22 cellular contexts compared by ENCODE assay signal in genomic region chr7:104695563-104695962, GRCh38.
"Had no signal": no experiment of that assay in that cellular context is flagged by ENCODE, and none has a peak within 500 bp of the region (broad histone marks: within the 10 kb centered on the region; RNA-seq: fewer than 3 reads in every experiment).

No MANE protein-coding gene starts in this region.

- H3K4me3 Mint-ChIP-seq: dendritic cell treated with granulocyte-macrophage colony-stimulating factor and Interleukin-4, amounts not matched to agents 40 ng/mL and 50 ng/mL, for 4 days; effector memory CD8-positive, alpha-beta T cell had no signal

- H3K27ac Mint-ChIP-seq: dendritic cell treated with granulocyte-macrophage colony-stimulating factor and Interleukin-4, amounts not matched to agents 40 ng/mL and 50 ng/mL, for 4 days; effector memory CD8-positive, alpha-beta T cell had no signal

- H3K27me3 ChIP-seq: colonic mucosa, dorsolateral prefrontal cortex, esophagus squamous epithelium, foreskin keratinocyte, gastrocnemius medialis, gastroesophageal sphincter, heart left ventricle, heart right ventricle had no signal

- H3K9me3 ChIP-seq: colonic mucosa, esophagus squamous epithelium, gastrocnemius medialis, gastroesophageal sphincter had no signal

- H3K36me3 ChIP-seq: colonic mucosa, esophagus squamous epithelium, gastrocnemius medialis, gastroesophageal sphincter, heart left ventricle, heart right ventricle had no signal

- H3K4me3 ChIP-seq: colonic mucosa, coronary artery, dorsolateral prefrontal cortex, esophagus squamous epithelium, gastrocnemius medialis, gastroesophageal sphincter, heart left ventricle, heart right ventricle had no signal

- H3K4me1 ChIP-seq: colonic mucosa, esophagus squamous epithelium, foreskin keratinocyte, gastrocnemius medialis, gastroesophageal sphincter, heart left ventricle, heart right ventricle had no signal

- DNase-seq: colonic mucosa; cortex of kidney; dermis blood vessel endothelial cell; dorsolateral prefrontal cortex; effector CD4-positive, alpha-beta T cell; effector CD8-positive, alpha-beta T cell; effector memory CD4-positive, alpha-beta T cell; effector memory CD8-positive, alpha-beta T cell; erythroblast; esophagus squamous epithelium; foreskin fibroblast; foreskin keratinocyte; foreskin melanocyte; gastrocnemius medialis; glutamatergic neuron; head of caudate nucleus; heart left ventricle; heart right ventricle had no signal

- H3K27ac ChIP-seq: colonic mucosa, coronary artery, dorsolateral prefrontal cortex, epithelial cell of prostate, esophagus squamous epithelium, foreskin keratinocyte, gastrocnemius medialis, gastroesophageal sphincter, heart left ventricle, heart right ventricle had no signal
